ENCODE assay signal across 10 cellular contexts in the genomic region with DNA sequence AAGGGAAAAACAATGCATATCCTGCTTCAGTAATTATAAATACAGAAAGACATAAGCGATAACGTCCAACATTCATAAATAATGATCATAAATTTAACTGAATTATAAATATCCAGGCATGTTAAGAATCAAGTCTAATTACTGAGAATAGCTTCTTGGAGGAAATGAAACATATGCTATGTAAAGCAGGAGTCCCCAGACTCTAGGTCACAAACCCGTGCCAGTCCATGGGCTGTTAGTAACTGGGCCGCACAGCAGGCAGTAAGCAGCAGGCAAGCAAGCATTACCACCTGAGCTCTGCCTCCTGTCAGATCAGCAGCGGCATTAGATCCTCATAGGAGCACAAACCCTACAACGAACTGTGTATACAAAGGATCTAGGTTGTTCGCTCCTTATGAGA. TPM values are rescaled to one million over a fixed set of nuclear protein-coding genes. Genes with fewer than 3 reads are reported as not detected.
DNase-seq lines count a peak whose midpoint lies in the region; ATAC-seq, FAIRE-seq and TF ChIP-seq lines count a peak whose summit lies in the region.
"Had no signal": no experiment of that assay in that cellular context is flagged by ENCODE, and none has a peak within 500 bp of the region (broad histone marks: within the 10 kb centered on the region; RNA-seq: fewer than 3 reads in every experiment).

No MANE protein-coding gene starts in this region.

- peak overlapping the region; percentile 34 for H3K27ac ChIP-seq in OCI-LY1 (ENCODE audit: low read depth, low read length, poor library complexity, severe bottlenecking)
- no peak overlapping the region for H3K27ac ChIP-seq in psoas muscle
- H3K27ac ChIP-seq in HepG2 (ENCODE audit: extremely low read length, insufficient read depth, low read length) = no peak overlapping the region
- H3K27ac ChIP-seq: hepatocyte had no signal

- TF ChIP-seq POLR2A in HepG2 (IDR thresholded peaks at IDR 0.05; ENCODE audit: insufficient read depth in 1 of 2, low read depth in 2 of 2, low read length in 2 of 2) = no peak

- ATAC-seq in GM18907 (IDR thresholded peaks at IDR 0.05; ENCODE audit: unreplicated experiment) (peak; percentile 80), HG02840 (IDR thresholded peaks at IDR 0.05; ENCODE audit: low FRiP score, unreplicated experiment) (peak; percentile 72), psoas muscle (no peak), HepG2 (no peak)

- WGBS in psoas muscle, 3 donors = 69 to 74% (median 70%) methylated on average over 7 of the region's 7 CpGs
- 96% methylated on average over 7 of the region's 7 CpGs for WGBS in HepG2 (ENCODE audit: low lambda C conversion rate)

- CTCF ChIA-PET in HepG2 (lab: Yijun Ruan, JAX; ENCODE audit: low intra/inter-chr PET ratio, low total read pairs) = no interaction called here

- peak overlapping the region; percentile 19; the same call in 1 of the 2 replicates for H3K9ac ChIP-seq in OCI-LY1 (ENCODE audit: low read length)
- no peak overlapping the region for H3K9ac ChIP-seq in HepG2 (ENCODE audit: insufficient read depth, low read depth, low read length)

- H3K4me2 ChIP-seq in OCI-LY1 (ENCODE audit: low read length) = peak overlapping the region; percentile 44; the same call in 1 of the 2 replicates
- H3K4me2 ChIP-seq in HepG2 (ENCODE audit: low read depth, low read length) = no peak overlapping the region
- H3K4me2 ChIP-seq: hepatocyte had no signal

- H3K4me3 ChIP-seq in BE2C (ENCODE audit: low read depth, low read length) (0 out of 2 replicates have a peak overlapping the region, but pooled peaks have one; percentile 7), OCI-LY1 (ENCODE audit: low read depth, low read length, poor library complexity, severe bottlenecking) (peak overlapping the region; percentile 19), psoas muscle (no peak overlapping the region), HepG2 (replicated peaks in 1 of 3; ENCODE audit: insufficient read depth in 1 of 3, low read depth in 2 of 3, low read length in 3 of 3) (no peak overlapping the region)
- H3K4me3 ChIP-seq: hepatocyte had no signal

- POLR2A ChIA-PET in HepG2 (lab: Yijun Ruan, JAX) = no interaction called here

- FAIRE-seq in HepG2 (lab: Jason Lieb, UNC) = no peak

- no peaks in the 10 kb centered on the region for H3F3A ChIP-seq in OCI-LY1 (ENCODE audit: insufficient read depth, low read length)

- H2AFZ ChIP-seq in OCI-LY1 (ENCODE audit: low read length) (no peak overlapping the region), HepG2 (ENCODE audit: low read length) (no peak overlapping the region)
- H2AFZ ChIP-seq: hepatocyte had no signal

- in situ Hi-C loops in HepG2 (cut with HindIII; ENCODE audit: extremely low pct_ligation_motif_present, low pct_unique_long_range_greater_than_20kb) = no loop called here

- no peaks in the 10 kb centered on the region for H3K9me2 ChIP-seq in OCI-LY1 (ENCODE audit: low read depth, low read length)

- peaks cover 5% of the 10 kb centered on the region; the same call in 1 of the 2 replicates for H3K36me3 ChIP-seq in BE2C
- peaks cover 4% of the 10 kb centered on the region; the same call in 1 of the 2 replicates for H3K36me3 ChIP-seq in OCI-LY1 (ENCODE audit: insufficient read depth, low read length)
- no peaks in the 10 kb centered on the region for H3K36me3 ChIP-seq in psoas muscle (ENCODE audit: insufficient read depth in 1 of 2, low read depth in 1 of 2)
- H3K36me3 ChIP-seq in HepG2 (replicated peaks in 1 of 2; ENCODE audit: control insufficient read depth in 1 of 2, insufficient read depth in 2 of 2, low read length in 2 of 2) = 0 out of 5 replicates have a peak, but pooled peaks cover 0 to 6% of the 10 kb centered on the region in 2 experiments

- TF ChIP-seq EP300 in HepG2 (IDR thresholded peaks at IDR 0.05; ENCODE audit: low read depth in 2 of 2, low read length in 2 of 2) = no peak
- TF ChIP-seq EP300 in HepG2 (CRISPR knock-in tag; IDR thresholded peaks at IDR 0.05; ENCODE audit: borderline replicate concordance) = no peak

- peak; percentile 67 for DNase-seq in BE2C
- DNase-seq in psoas muscle = no peak
- no peak for DNase-seq in HepG2 (ENCODE audit: low spot score)
- no peak for DNase-seq in NK-92 treated with Interleukin-12 subunit alpha and Interleukin-12 subunit beta, amount 100 ng/mL, for 24 hours (lab: John Stamatoyannopoulos, UW)
- DNase-seq in HCEC 1CT = no peak
- DNase-seq: SHP77 treated with DMSO at 0.1 percent for 48 hours had no signal

- no peak for TF ChIP-seq CTCF in BE2C (IDR thresholded peaks at IDR 0.05; ENCODE audit: low read depth, low read length)
- TF ChIP-seq CTCF in OCI-LY1 (IDR thresholded peaks at IDR 0.05; ENCODE audit: low read length) = no peak
- TF ChIP-seq CTCF in psoas muscle (IDR thresholded peaks at IDR 0.05) = no peak
- no peak for TF ChIP-seq CTCF in HepG2 (CRISPR knock-in tag; IDR thresholded peaks at IDR 0.05)

- no TSS peak for BruUV-seq in HepG2 (replicated peaks; lab: Mats Ljungman, UMichigan)

- H3K9me3 ChIP-seq in BE2C = no peaks in the 10 kb centered on the region
- H3K9me3 ChIP-seq in OCI-LY1 (ENCODE audit: low read length) = no peaks in the 10 kb centered on the region
- no peaks in the 10 kb centered on the region for H3K9me3 ChIP-seq in psoas muscle
- no peaks in the 10 kb centered on the region for H3K9me3 ChIP-seq in HepG2 (ENCODE audit: low read length)

- no peak for TF ChIP-seq RAD21 in HepG2 (CRISPR knock-in tag; IDR thresholded peaks at IDR 0.05)

- H3K4me1 ChIP-seq in BE2C (peaks cover 7% of the 10 kb centered on the region; the same call in 1 of the 2 replicates), OCI-LY1 (ENCODE audit: insufficient read depth, low read length, severe bottlenecking) (peaks cover 22% of the 10 kb centered on the region), psoas muscle (peaks cover 12% of the 10 kb centered on the region), HepG2 (ENCODE audit: insufficient read depth, low read length) (peaks cover 10% of the 10 kb centered on the region)

- H3K27me3 ChIP-seq in BE2C (no peaks in the 10 kb centered on the region), OCI-LY1 (ENCODE audit: insufficient read depth, low read length) (no peaks in the 10 kb centered on the region), psoas muscle (ENCODE audit: insufficient read depth in 3 of 3, low read length in 2 of 3) (no peaks in the 10 kb centered on the region), HepG2 (ENCODE audit: control insufficient read depth in 1 of 2, insufficient read depth in 2 of 2, low read length in 2 of 2) (no peaks in the 10 kb centered on the region)
- H3K27me3 ChIP-seq: hepatocyte had no signal

- intact Hi-C loops in psoas muscle (cut with DNase I) (no loop called here), HepG2 (cut with micrococcal nuclease; ENCODE audit: unreplicated experiment) (no loop called here)

- H3K79me2 ChIP-seq in OCI-LY1 (ENCODE audit: insufficient read depth, low read length) = no peaks in the 10 kb centered on the region
- H3K79me2 ChIP-seq in HepG2 (ENCODE audit: insufficient read depth, low read length) = no peaks in the 10 kb centered on the region

- no peaks in the 10 kb centered on the region for H4K20me1 ChIP-seq in OCI-LY1 (ENCODE audit: insufficient read depth, low read length)
- H4K20me1 ChIP-seq in HepG2 (ENCODE audit: insufficient read depth, low read length) = peaks cover 8% of the 10 kb centered on the region; the same call in 1 of the 2 replicates

RNA-seq across cellular contexts. Expression of gene CERT1, which starts 50.5 kb away (rescaled TPM):
- 35.5 TPM for polyA plus RNA-seq in BE2C (2012; ENCODE audit: insufficient read depth, insufficient read length, low read depth)
- total RNA-seq in psoas muscle (10 to 100 TPM; 33.3 to 54.8 (median 49.6) TPM), HepG2 (2016; rRNA removed; fragmentation: Illumina TruSeq; extraction: Trizol) (12.7 and 23.6 TPM in 2 replicates)
- polyA plus RNA-seq in psoas muscle (10 to 100 TPM; 14.1 to 63.3 (median 19.5) TPM), HepG2 (2011; rRNA removed) (8.2 and 8.6 TPM in 2 replicates)
- 6.2 and 10.7 TPM in 2 replicates for total RNA-seq in HepG2 (2016; cell fraction: cytosol; rRNA removed; fragmentation: Illumina TruSeq; extraction: Trizol; ENCODE audit: low read depth)
- total RNA-seq in HepG2 (2016; cell fraction: insoluble cytoplasmic fraction; rRNA removed; fragmentation: Illumina TruSeq; extraction: Trizol) = 12.7 and 24.8 TPM in 2 replicates
- total RNA-seq in HepG2 (2016; cell fraction: membrane; rRNA removed; fragmentation: Illumina TruSeq; extraction: Trizol) = 6.2 and 7.1 TPM in 2 replicates
- 17.7 and 20.0 TPM in 2 replicates for total RNA-seq in HepG2 (2016; cell fraction: nucleus; rRNA removed; fragmentation: Illumina TruSeq; extraction: Trizol)
- 3.4 and 4.2 TPM in 2 replicates for polyA plus RNA-seq in HepG2 (2011; cell fraction: cytosol; rRNA removed)
- polyA plus RNA-seq in HepG2 (2011; cell fraction: nucleus; rRNA removed) = 9.5 and 10.2 TPM in 2 replicates
- polyA plus RNA-seq in HepG2 (2012) = 15.3 and 20.7 TPM in 2 replicates
- 0.44 and 0.67 TPM in 2 replicates for polyA plus RNA-seq in HepG2 (2016; cell fraction: cytosol; fragmentation: Illumina TruSeq; extraction: Trizol; ENCODE audit: low read depth)
- polyA plus RNA-seq in HepG2 (2016; cell fraction: insoluble cytoplasmic fraction; fragmentation: Illumina TruSeq; extraction: Trizol; ENCODE audit: low read depth) = 19.8 and 21.8 TPM in 2 replicates
- polyA plus RNA-seq in HepG2 (2016; cell fraction: membrane; fragmentation: Illumina TruSeq; extraction: Trizol; ENCODE audit: low read depth) = 2.1 and 2.8 TPM in 2 replicates
- 17.9 and 18.3 TPM in 2 replicates for polyA plus RNA-seq in HepG2 (2016; cell fraction: nucleus; fragmentation: Illumina TruSeq; extraction: Trizol; ENCODE audit: insufficient read depth, low read depth)
- 11.3 and 12.2 TPM in 2 replicates for polyA minus RNA-seq in HepG2 (2011; rRNA and poly(A)+ RNA removed; ENCODE audit: low replicate concordance)
- polyA minus RNA-seq in HepG2 (2011; cell fraction: cytosol; rRNA and poly(A)+ RNA removed) = 14.3 and 17.3 TPM in 2 replicates
- 46.6 and 47.9 TPM in 2 replicates for polyA minus RNA-seq in HepG2 (2011; cell fraction: nucleus; rRNA and poly(A)+ RNA removed)

RNA-seq across cellular contexts. Expression of gene POLK, which starts 50.7 kb away (rescaled TPM):
- 13.8 TPM for polyA plus RNA-seq in BE2C (2012; ENCODE audit: insufficient read depth, insufficient read length, low read depth)
- total RNA-seq in psoas muscle (10 to 100 TPM; 18.9 to 29.9 (median 26.7) TPM), HepG2 (2016; rRNA removed; fragmentation: Illumina TruSeq; extraction: Trizol) (11.7 and 17.2 TPM in 2 replicates)
- polyA plus RNA-seq in psoas muscle (10 to 100 TPM in 1 of 3 donors, 1 to 10 TPM in 2; 4.9 to 17.8 (median 6.7) TPM), HepG2 (2011; rRNA removed) (7.8 and 8.6 TPM in 2 replicates)
- total RNA-seq in HepG2 (2016; cell fraction: cytosol; rRNA removed; fragmentation: Illumina TruSeq; extraction: Trizol; ENCODE audit: low read depth) = 1.6 and 2.7 TPM in 2 replicates
- total RNA-seq in HepG2 (2016; cell fraction: insoluble cytoplasmic fraction; rRNA removed; fragmentation: Illumina TruSeq; extraction: Trizol) = 11.7 and 17.1 TPM in 2 replicates
- total RNA-seq in HepG2 (2016; cell fraction: membrane; rRNA removed; fragmentation: Illumina TruSeq; extraction: Trizol) = 4.0 and 4.1 TPM in 2 replicates
- total RNA-seq in HepG2 (2016; cell fraction: nucleus; rRNA removed; fragmentation: Illumina TruSeq; extraction: Trizol) = 16.5 and 20.9 TPM in 2 replicates
- polyA plus RNA-seq in HepG2 (2011; cell fraction: cytosol; rRNA removed) = 2.6 and 3.4 TPM in 2 replicates
- 4.9 and 5.8 TPM in 2 replicates for polyA plus RNA-seq in HepG2 (2011; cell fraction: nucleus; rRNA removed)
- 5.9 and 6.9 TPM in 2 replicates for polyA plus RNA-seq in HepG2 (2012)
- 0.16 TPM in 2 replicates for polyA plus RNA-seq in HepG2 (2016; cell fraction: cytosol; fragmentation: Illumina TruSeq; extraction: Trizol; ENCODE audit: low read depth)
- 6.5 and 6.8 TPM in 2 replicates for polyA plus RNA-seq in HepG2 (2016; cell fraction: insoluble cytoplasmic fraction; fragmentation: Illumina TruSeq; extraction: Trizol; ENCODE audit: low read depth)
- 0.63 and 0.77 TPM in 2 replicates for polyA plus RNA-seq in HepG2 (2016; cell fraction: membrane; fragmentation: Illumina TruSeq; extraction: Trizol; ENCODE audit: low read depth)
- 10.7 and 11.2 TPM in 2 replicates for polyA plus RNA-seq in HepG2 (2016; cell fraction: nucleus; fragmentation: Illumina TruSeq; extraction: Trizol; ENCODE audit: insufficient read depth, low read depth)
- polyA minus RNA-seq in HepG2 (2011; rRNA and poly(A)+ RNA removed; ENCODE audit: low replicate concordance) = 3.7 and 13.3 TPM in 2 replicates
- 6.9 and 7.8 TPM in 2 replicates for polyA minus RNA-seq in HepG2 (2011; cell fraction: cytosol; rRNA and poly(A)+ RNA removed)
- 28.2 and 32.2 TPM in 2 replicates for polyA minus RNA-seq in HepG2 (2011; cell fraction: nucleus; rRNA and poly(A)+ RNA removed)

Comparison
In these comparisons a context has a peak if more than half of its experiments do, and no peak if none do; other contexts are left out.
1. H3K4me3 ChIP-seq: peak in BE2C (single experiment) and OCI-LY1 (single experiment); none in psoas muscle (single experiment) and HepG2 (0 of 3).
2. ATAC-seq: peak in GM18907 (single experiment) and HG02840 (single experiment); none in psoas muscle (0 of 4) and HepG2 (single experiment).